8 cellular contexts compared by ENCODE assay signal in genomic region chr1:222618880-222619321, GRCh38. TPM values are rescaled to one million over a fixed set of nuclear protein-coding genes. Genes with fewer than 3 reads are reported as not detected.
DNase-seq lines count a peak whose midpoint lies in the region; ATAC-seq and TF ChIP-seq lines count a peak whose summit lies in the region.

No MANE protein-coding gene starts in this region.

- H3K9ac ChIP-seq in HCT116 (ENCODE audit: low read length) (peak overlapping the region; percentile 82), SK-N-SH (peak overlapping the region; percentile 81; the same call in 1 of the 2 replicates)

- POLR2A ChIA-PET in BJ (lab: Charles Lee) = no interaction called here
- POLR2A ChIA-PET in HCT116 (lab: Charles Lee) = no interaction called here
- POLR2A ChIA-PET in SK-N-SH (lab: Yijun Ruan, JAX) = no interaction called here

- H4K20me1 ChIP-seq in HCT116 (ENCODE audit: insufficient read depth) (no peaks in the 10 kb centered on the region), SK-N-SH (ENCODE audit: insufficient read depth) (no peaks in the 10 kb centered on the region)

- no peak for TF ChIP-seq POLR2A in HCT116 (IDR thresholded peaks at IDR 0.05; ENCODE audit: borderline replicate concordance, extremely low read depth, insufficient read depth, insufficient read length)

- intact Hi-C loops in HCT116 (cut with micrococcal nuclease) = loop anchor here (1.0 kb wide), 1 partner anchor 24 kb away; no protein-coding TSS in a partner anchor
- intact Hi-C loops in lower lobe of right lung (cut with DNase I) = no loop called here

- H3K4me1 ChIP-seq in HCT116 (ENCODE audit: control insufficient read depth in 1 of 2, insufficient read depth in 2 of 2, low read length in 2 of 2) (peaks cover 2 to 16% of the 10 kb centered on the region in 2 experiments; a peak in 3 of 4 replicates), SK-N-SH (ENCODE audit: control insufficient read depth in 1 of 2, insufficient read depth in 2 of 2, low read depth in 1 of 2, low read length in 1 of 2) (peaks cover 5 to 10% of the 10 kb centered on the region in 2 experiments; a peak in 2 of 4 replicates), lower lobe of right lung (peaks cover 18% of the 10 kb centered on the region), thoracic aorta (ENCODE audit: control insufficient read depth in 1 of 2, low read depth in 2 of 2) (peaks cover 5 to 19% of the 10 kb centered on the region in 2 donors)

- H3K27ac ChIP-seq in HCT116 (ENCODE audit: low read depth, low read length) (no peak overlapping the region), SK-N-SH (ENCODE audit: low read depth in 2 of 2, low read length in 1 of 2) (peak overlapping the region in 1 of 2 experiments; percentile 28; a peak in 2 of 4 replicates), lower lobe of right lung (peak overlapping the region; percentile 90), thoracic aorta (peak overlapping the region; percentile 77 to 89)

- TF ChIP-seq EP300 in SK-N-SH (IDR thresholded peaks at IDR 0.05; ENCODE audit: borderline replicate concordance in 1 of 2, low read depth in 1 of 2, low read length in 1 of 2) = no peak

- no peaks in the 10 kb centered on the region for H3K36me3 ChIP-seq in BJ (ENCODE audit: control insufficient read depth, insufficient read depth, low read length)
- H3K36me3 ChIP-seq in HCT116 (ENCODE audit: control insufficient read depth in 1 of 2, insufficient read depth in 2 of 2, low read length in 2 of 2) = peaks cover 0 to 4% of the 10 kb centered on the region in 2 experiments; a peak in 3 of 4 replicates
- H3K36me3 ChIP-seq in SK-N-SH (replicated peaks in 1 of 2; ENCODE audit: control insufficient read depth in 1 of 2, insufficient read depth in 2 of 2, low read length in 1 of 2) = peaks cover 11 to 24% of the 10 kb centered on the region in 2 experiments
- peaks cover 20% of the 10 kb centered on the region for H3K36me3 ChIP-seq in lower lobe of right lung
- peaks cover 3% of the 10 kb centered on the region for H3K36me3 ChIP-seq in thoracic aorta

- no peak overlapping the region for H2AFZ ChIP-seq in HCT116 (ENCODE audit: low read depth, low read length, poor library complexity, severe bottlenecking)
- peak overlapping the region; percentile 74 for H2AFZ ChIP-seq in SK-N-SH (ENCODE audit: low read depth)

- no TSS peak for BruUV-seq in HCT116 (replicated peaks; lab: Mats Ljungman, UMichigan)

- H3K9me2 ChIP-seq in HCT116 (ENCODE audit: insufficient read depth) (no peaks in the 10 kb centered on the region), SK-N-SH (no peaks in the 10 kb centered on the region)

- TF ChIP-seq CTCF in BJ (IDR thresholded peaks at IDR 0.05; ENCODE audit: insufficient read depth, low read depth, low read length) (no peak), HCT116 (IDR thresholded peaks at IDR 0.05 in 2 of 3, conservative IDR thresholded peaks at IDR 0.05 in 1 of 3; ENCODE audit: borderline replicate concordance in 1 of 3, insufficient read depth in 1 of 3, low read depth in 2 of 3, low read length in 2 of 3) (no peak), SK-N-SH (IDR thresholded peaks at IDR 0.05) (no peak), lower lobe of right lung (IDR thresholded peaks at IDR 0.05) (no peak), thoracic aorta (IDR thresholded peaks at IDR 0.05) (no peak)

- 31% methylated on average over 17 of the region's 17 CpGs for WGBS in SK-N-SH (ENCODE audit: low lambda C conversion rate)

- H3K27me3 ChIP-seq in BJ (ENCODE audit: control insufficient read depth, insufficient read depth, low read length) (no peaks in the 10 kb centered on the region), HCT116 (ENCODE audit: insufficient read depth, low read length) (no peaks in the 10 kb centered on the region), SK-N-SH (ENCODE audit: insufficient read depth) (no peaks in the 10 kb centered on the region), lower lobe of right lung (ENCODE audit: low read depth) (no peaks in the 10 kb centered on the region), thoracic aorta (replicated peaks; ENCODE audit: insufficient read depth) (no peaks in the 10 kb centered on the region)

- ATAC-seq in HCT116 = peak; percentile 19; the same call in 1 of the 2 replicates
- ATAC-seq in lower lobe of right lung = peak; percentile 5 to 32
- ATAC-seq in thoracic aorta (ENCODE audit: insufficient number of reproducible peaks, low FRiP score, low read depth) = no peak
- ATAC-seq in HG03432 (IDR thresholded peaks at IDR 0.05; ENCODE audit: unreplicated experiment) = no peak

- H3K4me3 ChIP-seq in BJ (ENCODE audit: low read depth, low read length) = peak overlapping the region; percentile 78
- peak overlapping the region; percentile 67 to 79 for H3K4me3 ChIP-seq in HCT116 (replicated peaks in 1 of 2; ENCODE audit: low read depth in 1 of 2, low read length in 2 of 2)
- peak overlapping the region; percentile 86 to 99 for H3K4me3 ChIP-seq in SK-N-SH (ENCODE audit: low read depth in 2 of 2, low read length in 1 of 2)
- peak overlapping the region; percentile 80 for H3K4me3 ChIP-seq in lower lobe of right lung
- H3K4me3 ChIP-seq in thoracic aorta = peak overlapping the region; percentile 97

- DNase-seq in BJ (ENCODE audit: low read depth) = no peak
- DNase-seq in HCT116 (ENCODE audit: low read depth, low spot score) = no peak
- peak; percentile 67 for DNase-seq in SK-N-SH
- DNase-seq in dermis blood vessel endothelial cell = peak; percentile 52
- no peak for DNase-seq in lower lobe of right lung
- DNase-seq in thoracic aorta (ENCODE audit: low spot score) = no peak
- DNase-seq in SKM-1 (lab: John Stamatoyannopoulos, UW; ENCODE audit: unreplicated experiment) = no peak

- TF ChIP-seq RAD21 in HCT116 (IDR thresholded peaks at IDR 0.05; ENCODE audit: low read depth) (no peak), SK-N-SH (IDR thresholded peaks at IDR 0.05; ENCODE audit: low read length) (no peak)

- peak overlapping the region; percentile 90 for H3K4me2 ChIP-seq in HCT116 (ENCODE audit: low read length)
- peak overlapping the region; percentile 93 for H3K4me2 ChIP-seq in SK-N-SH

- CTCF ChIA-PET in BJ (lab: Yijun Ruan, JAX) (interaction anchor here (1.6 to 2.2 kb wide), 2 partner anchors 15 to 154 kb away, joined by 7 to 8 read pairs; no protein-coding TSS in a partner anchor), HCT116 (lab: Charles Lee) (interaction anchor here (1.1 kb wide), 1 partner anchor 15 kb away, joined by 3 read pairs; no protein-coding TSS in a partner anchor), SK-N-SH (lab: Yijun Ruan, JAX) (interaction anchor here (0.8 to 4.4 kb wide), 3 partner anchors 15 to 163 kb away, joined by 3 to 26 read pairs (median 26); no protein-coding TSS in a partner anchor)

- RAD21 ChIA-PET in HCT116 (lab: Charles Lee; ENCODE audit: low non-redundant PET in 1 of 2, low total read pairs in 2 of 2, uncharacterized antibody in 2 of 2, unreplicated experiment in 2 of 2) = no interaction called here

- no peaks in the 10 kb centered on the region for H3F3A ChIP-seq in SK-N-SH (replicated peaks; ENCODE audit: insufficient read depth)

- H3K79me2 ChIP-seq in HCT116 (ENCODE audit: insufficient read depth, low read length) = peaks cover 30% of the 10 kb centered on the region; the same call in 1 of the 2 replicates
- H3K79me2 ChIP-seq in SK-N-SH (ENCODE audit: insufficient read depth) = peaks cover 26% of the 10 kb centered on the region

- H3K9me3 ChIP-seq in HCT116 (ENCODE audit: control insufficient read depth in 1 of 2, insufficient read depth in 1 of 2, low read depth in 1 of 2, low read length in 2 of 2) (no peaks in the 10 kb centered on the region), SK-N-SH (no peaks in the 10 kb centered on the region), lower lobe of right lung (no peaks in the 10 kb centered on the region), thoracic aorta (no peaks in the 10 kb centered on the region)

TF ChIP-seq in HCT116, 20 proteins besides CTCF, POLR2A, EP300 and RAD21 (continues in another document):
- no peak for TF ChIP-seq EZH2phosphoT487 (IDR thresholded peaks at IDR 0.05; ENCODE audit: borderline replicate concordance)
- no peak for TF ChIP-seq EGR1 (IDR thresholded peaks at IDR 0.05; ENCODE audit: low read depth)
- no peak for TF ChIP-seq POLR2AphosphoS5 (IDR thresholded peaks at IDR 0.05; ENCODE audit: low read depth, low read length)
- no peak for TF ChIP-seq ZFX (IDR thresholded peaks at IDR 0.05)
- TF ChIP-seq CBX3 (IDR thresholded peaks at IDR 0.05; ENCODE audit: low read depth) = no peak
- TF ChIP-seq MAX (IDR thresholded peaks at IDR 0.05) = no peak
- no peak for TF ChIP-seq JUND (IDR thresholded peaks at IDR 0.05)

TF ChIP-seq in SK-N-SH, 30 proteins besides CTCF, POLR2A, EP300 and RAD21:
- TF ChIP-seq FOSL2 (IDR thresholded peaks at IDR 0.05; ENCODE audit: borderline replicate concordance, low read depth) (no peak), TAF1 (IDR thresholded peaks at IDR 0.05; ENCODE audit: borderline replicate concordance, low read depth, low read length) (no peak), USF1 (IDR thresholded peaks at IDR 0.05; ENCODE audit: borderline replicate concordance, low read depth) (no peak), YY1 (IDR thresholded peaks at IDR 0.05; ENCODE audit: low read depth) (no peak), JUND (IDR thresholded peaks at IDR 0.05) (no peak)

RNA-seq across cellular contexts. Expression of gene MIA3, which starts 1.0 kb away (rescaled TPM):
- polyA plus RNA-seq in BJ (2011; rRNA removed) (46.7 and 79.3 TPM in 2 replicates), SK-N-SH (2012; rRNA removed) (47.0 and 51.4 TPM in 2 replicates)
- polyA minus RNA-seq in BJ (2011; rRNA and poly(A)+ RNA removed) = 26.2 and 27.3 TPM in 2 replicates
- total RNA-seq in HCT116 (2021; ENCODE audit: unreplicated experiment) (62.7 TPM), dermis blood vessel endothelial cell (44.4 and 45.4 TPM in 2 replicates), lower lobe of right lung (66.0 TPM), thoracic aorta (10 to 100 TPM; 44.0 to 72.9 TPM)
- 25.5 and 29.6 TPM in 2 replicates for polyA plus RNA-seq in HCT116 (2012)
- 15.9 and 24.8 TPM in 2 replicates for polyA plus RNA-seq in SK-N-SH (2012; cell fraction: cytosol; rRNA removed)
- 104 and 144 TPM in 2 replicates for polyA plus RNA-seq in SK-N-SH (2012; cell fraction: nucleus; rRNA removed)

RNA-seq across cellular contexts. Expression of gene TAF1A, which starts 29.2 kb away (rescaled TPM):
- polyA plus RNA-seq in BJ (2011; rRNA removed) (2.2 and 4.2 TPM in 2 replicates), SK-N-SH (2012; rRNA removed) (4.6 and 6.3 TPM in 2 replicates)
- 1.4 TPM in 2 replicates for polyA minus RNA-seq in BJ (2011; rRNA and poly(A)+ RNA removed)
- total RNA-seq in HCT116 (2021; ENCODE audit: unreplicated experiment) (21.4 TPM), dermis blood vessel endothelial cell (5.3 and 6.5 TPM in 2 replicates), lower lobe of right lung (9.7 TPM), thoracic aorta (1 to 10 TPM; 2.0 to 2.8 TPM)
- 4.7 and 7.1 TPM in 2 replicates for polyA plus RNA-seq in HCT116 (2012)
- polyA plus RNA-seq in SK-N-SH (2012; cell fraction: cytosol; rRNA removed) = 6.7 and 8.5 TPM in 2 replicates
- polyA plus RNA-seq in SK-N-SH (2012; cell fraction: nucleus; rRNA removed) = 4.8 and 11.0 TPM in 2 replicates

Comparison
In these comparisons a context has a peak if more than half of its experiments do, and no peak if none do; other contexts are left out.
1. DNase-seq: peak in SK-N-SH (single experiment) and dermis blood vessel endothelial cell (single experiment); none in BJ (single experiment), HCT116 (single experiment), lower lobe of right lung (single experiment), thoracic aorta (single experiment) and SKM-1 (single experiment).
2. ATAC-seq: peak in HCT116 (single experiment) and lower lobe of right lung (2 of 2); none in thoracic aorta (single experiment) and HG03432 (single experiment).
3. Peak in every context shown above with its lines, with median percentiles within 50 percentile points of each other: H3K4me3 ChIP-seq.